19 cellular contexts compared by ENCODE assay signal in the genomic region with DNA sequence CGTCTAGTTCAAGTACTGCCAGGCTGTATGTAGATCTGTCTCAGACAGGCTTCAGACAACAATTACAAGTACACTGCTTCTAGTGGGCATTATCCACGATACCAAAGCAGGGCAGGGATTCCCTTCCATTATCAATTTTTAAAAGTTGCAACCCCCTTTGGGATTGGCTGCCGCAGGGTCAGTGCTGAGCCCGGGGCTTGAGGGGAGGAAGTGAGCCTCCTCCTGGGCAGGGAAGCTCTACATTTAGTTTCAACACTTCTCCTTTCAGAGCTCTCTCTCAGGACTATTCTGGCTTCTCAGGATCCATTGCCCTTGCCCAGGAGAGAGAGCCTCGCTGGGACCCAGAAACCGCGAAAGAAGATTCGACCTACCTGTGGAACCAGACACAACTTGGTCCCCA. TPM values are rescaled to one million over a fixed set of nuclear protein-coding genes. Genes with fewer than 3 reads are reported as not detected.
DNase-seq lines count a peak whose midpoint lies in the region; TF ChIP-seq lines count a peak whose summit lies in the region.
"Had no signal": no experiment of that assay in that cellular context is flagged by ENCODE, and none has a peak within 500 bp of the region (broad histone marks: within the 10 kb centered on the region; RNA-seq: fewer than 3 reads in every experiment).

No MANE protein-coding gene starts in this region.

- DNase-seq in fibroblast of villous mesenchyme (ENCODE audit: low read depth) (peak; percentile 41), SK-N-DZ (ENCODE audit: low spot score) (no peak), activated T-cell treated with anti-CD3 and anti-CD28 coated beads for 4 hours (no peak), NCI-H2081 (lab: John Stamatoyannopoulos, UW) (no peak), SW 1271 (lab: John Stamatoyannopoulos, UW) (no peak)
- DNase-seq: Caco-2; EL; heart right ventricle; NCI-H1105 treated with DMSO at 0.1 percent for 48 hours; NCI-H2171 treated with DMSO at 0.1 percent for 48 hours; NCI-H82; stimulated activated naive CD4-positive, alpha-beta T cell; T-cell; WERI-Rb-1 had no signal

- H3K27ac ChIP-seq in parathyroid adenoma, result no peak overlapping the region
- H3K27ac ChIP-seq: heart right ventricle, vagina, WERI-Rb-1 had no signal

- no peaks in the 10 kb centered on the region for H3K79me2 ChIP-seq in parathyroid adenoma

- peaks cover 11% of the 10 kb centered on the region; the same call in 1 of the 2 replicates for H3K4me1 ChIP-seq in ES-I3 (ENCODE audit: insufficient read depth, low read length)
- peaks cover 3% of the 10 kb centered on the region for H3K4me1 ChIP-seq in parathyroid adenoma

- H3K36me3 ChIP-seq in ES-I3 (ENCODE audit: insufficient read depth, low read length) (no peaks in the 10 kb centered on the region), parathyroid adenoma (ENCODE audit: control insufficient read depth, insufficient read depth, low read length) (no peaks in the 10 kb centered on the region)
- H3K36me3 ChIP-seq: heart right ventricle, vagina, WERI-Rb-1 had no signal

- H3K9me3 ChIP-seq in ES-I3 (ENCODE audit: control insufficient read depth, insufficient read depth, low read length) (no peaks in the 10 kb centered on the region), parathyroid adenoma (ENCODE audit: control insufficient read depth, low read length) (no peaks in the 10 kb centered on the region)
- H3K9me3 ChIP-seq: Caco-2, heart right ventricle, vagina had no signal

- H3K9ac ChIP-seq in ES-I3 (ENCODE audit: low read depth, low read length) (peak overlapping the region; percentile 84; the same call in 1 of the 2 replicates), parathyroid adenoma (no peak overlapping the region)

- H2AFZ ChIP-seq in parathyroid adenoma, result peak overlapping the region; percentile 14

- no peak overlapping the region for H3K4me2 ChIP-seq in parathyroid adenoma (ENCODE audit: low read length)

- TF ChIP-seq CTCF in WI38 (IDR thresholded peaks at IDR 0.05; ENCODE audit: low read depth, low read length) (no peak), fibroblast of villous mesenchyme (IDR thresholded peaks at IDR 0.05; ENCODE audit: insufficient read depth, low read depth, low read length) (no peak), parathyroid adenoma (IDR thresholded peaks at IDR 0.05) (no peak)

- H3K27me3 ChIP-seq in parathyroid adenoma (ENCODE audit: control insufficient read depth, insufficient read depth, low read length), result peaks cover 2% of the 10 kb centered on the region
- H3K27me3 ChIP-seq: vagina had no signal

- H3K4me3 ChIP-seq in WI38 (ENCODE audit: low read depth, low read length) (peak overlapping the region; percentile 73), fibroblast of villous mesenchyme (ENCODE audit: low read depth, low read length) (peak overlapping the region; percentile 81), parathyroid adenoma (ENCODE audit: low read depth, low read length) (no peak overlapping the region)

RNA-seq across cellular contexts. Expression of gene HTR1B, which starts 1.5 kb away (rescaled TPM):
- 8.2 and 9.7 TPM in 2 replicates for total RNA-seq in fibroblast of villous mesenchyme
- 0.83 and 1.5 TPM in 2 replicates for polyA plus RNA-seq in SK-N-DZ (2014; cell fraction: cytosol; rRNA removed)
- 0.69 and 0.86 TPM in 2 replicates for polyA plus RNA-seq in SK-N-DZ (2014; cell fraction: nucleus; rRNA removed)
- total RNA-seq: Caco-2, mononuclear cell, vagina had no signal
